2 cellular contexts compared by ENCODE assay signal in the genomic region with DNA sequence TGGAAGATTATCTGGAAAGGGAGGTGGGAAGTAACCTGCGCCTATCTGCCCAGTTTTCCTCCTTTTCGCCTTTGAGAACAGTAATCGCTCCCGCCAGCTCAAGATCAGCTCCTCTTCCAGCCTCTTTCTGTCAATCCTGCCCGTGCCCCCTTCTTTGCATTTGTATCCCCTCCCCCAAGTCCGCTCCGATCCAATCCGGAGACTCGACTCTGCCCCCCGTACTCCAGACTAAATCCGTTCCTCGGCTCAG.
TF ChIP-seq lines count a peak whose summit lies in the region.

No MANE protein-coding gene starts in this region.

TF ChIP-seq in SK-N-SH, 30 proteins besides CTCF, POLR2A, EP300 and RAD21:
- TF ChIP-seq GABPA (IDR thresholded peaks at IDR 0.05; ENCODE audit: low read depth) (no peak), TCF12 (IDR thresholded peaks at IDR 0.05) (no peak)
TF ChIP-seq in SK-N-SH: peak in this region for 0.

TF ChIP-seq in SK-N-SH treated with all-trans-retinoic acid at 6 μM for 48 hours, 23 proteins besides CTCF, POLR2A, EP300 and RAD21:
- TF ChIP-seq PATZ1 (CRISPR knock-in tag; IDR thresholded peaks at IDR 0.05; ENCODE audit: borderline replicate concordance): no peak
- TF ChIP-seq TOX (CRISPR knock-in tag; IDR thresholded peaks at IDR 0.05; ENCODE audit: borderline replicate concordance): no peak
- no peak for TF ChIP-seq ZC3H10 (CRISPR knock-in tag; IDR thresholded peaks at IDR 0.05)
- no peak for TF ChIP-seq ISL1 (CRISPR knock-in tag; IDR thresholded peaks at IDR 0.05)
- TF ChIP-seq POU6F1 (CRISPR knock-in tag; IDR thresholded peaks at IDR 0.05; ENCODE audit: borderline replicate concordance, low read depth): no peak
- TF ChIP-seq TSHZ2 (CRISPR knock-in tag; IDR thresholded peaks at IDR 0.05): no peak
- TF ChIP-seq OSR1 (CRISPR knock-in tag; IDR thresholded peaks at IDR 0.05): no peak
- no peak for TF ChIP-seq CREB5 (CRISPR knock-in tag; IDR thresholded peaks at IDR 0.05; ENCODE audit: low read depth)
- TF ChIP-seq ZFP30 (CRISPR knock-in tag; IDR thresholded peaks at IDR 0.05): no peak
- no peak for TF ChIP-seq ZFP3 (CRISPR knock-in tag; IDR thresholded peaks at IDR 0.05)
- TF ChIP-seq ZNF70 (CRISPR knock-in tag; IDR thresholded peaks at IDR 0.05): no peak
- no peak for TF ChIP-seq ARNTL (CRISPR knock-in tag; IDR thresholded peaks at IDR 0.05; ENCODE audit: borderline replicate concordance, low read depth)
- no peak for TF ChIP-seq ZNF565 (CRISPR knock-in tag; conservative IDR thresholded peaks at IDR 0.05; ENCODE audit: low read depth)
- TF ChIP-seq SNAI2 (CRISPR knock-in tag; IDR thresholded peaks at IDR 0.05): no peak
- TF ChIP-seq BACH2 (CRISPR knock-in tag; IDR thresholded peaks at IDR 0.05; ENCODE audit: borderline replicate concordance): no peak
- TF ChIP-seq CSDC2 (CRISPR knock-in tag; IDR thresholded peaks at IDR 0.05): no peak
- no peak for TF ChIP-seq TCF4 (CRISPR knock-in tag; IDR thresholded peaks at IDR 0.05; ENCODE audit: borderline replicate concordance)
